Comparison of ENCODE assay signal across 8 cellular contexts in genomic region chr17:81035389-81036127, GRCh38. TPM values are rescaled to one million over a fixed set of nuclear protein-coding genes. Genes with fewer than 3 reads are reported as not detected.
DNase-seq lines count a peak whose midpoint lies in the region; ATAC-seq and TF ChIP-seq lines count a peak whose summit lies in the region.

No MANE protein-coding gene starts in this region.

- ATAC-seq in activated T-cell treated with anti-CD3 and anti-CD28 coated beads, Interleukin-2, amount 50 U/mL, for 72 hours (replicated peaks in 1 of 2) = peak in 1 of 2 donors; percentile 23
- ATAC-seq in left ventricle myocardium superior = no peak
- ATAC-seq in gastrocnemius medialis = no peak
- no peak for ATAC-seq in HG03342 (IDR thresholded peaks at IDR 0.05; ENCODE audit: unreplicated experiment)
- ATAC-seq in GM18861 (IDR thresholded peaks at IDR 0.05; ENCODE audit: unreplicated experiment) = no peak

- H3K4me1 Mint-ChIP-seq in HFFc6 (ENCODE audit: low read depth) = peaks cover 54% of the 10 kb centered on the region
- H3K4me1 Mint-ChIP-seq in activated T-cell treated with anti-CD3 and anti-CD28 coated beads, Interleukin-2, amount 50 U/mL, for 72 hours (ENCODE audit: low read depth) = peaks cover 18% of the 10 kb centered on the region

- H4K20me1 ChIP-seq in DOHH2 (ENCODE audit: control insufficient read depth, insufficient read depth, low read depth, low read length) = no peaks in the 10 kb centered on the region; the same call in 1 of the 2 replicates

- DNase-seq in HFFc6 = peak; percentile 14
- DNase-seq in activated T-cell treated with anti-CD3 and anti-CD28 coated beads, Interleukin-2, amount 50 U/mL, for 72 hours = peak; percentile 28 to 42
- peak; percentile 46 for DNase-seq in left ventricle myocardium superior
- DNase-seq in gastrocnemius medialis = no peak
- DNase-seq in NCI-H2171 treated with DMSO at 0.1 percent for 48 hours (lab: John Stamatoyannopoulos, UW) = no peak

- intact Hi-C loops in left ventricle myocardium superior (cut with micrococcal nuclease) (no loop called here), gastrocnemius medialis (cut with DNase I; ENCODE audit: low total_unique reads) (loop anchor here (1.0 to 10.0 kb wide), 3 partner anchors 21 to 189 kb away; partner anchors contain the start of gene CEP131)

- in situ Hi-C loops in gastrocnemius medialis (cut with MboI; ENCODE audit: low sequenced_read_pairs in 4 of 4) = no loop called here

- H3K4me2 ChIP-seq in DOHH2 (ENCODE audit: low read length) = peak overlapping the region; percentile 63; the same call in 1 of the 2 replicates

- H3K27ac ChIP-seq in DOHH2 (ENCODE audit: low read depth, low read length) = no peak overlapping the region
- peak overlapping the region in 1 of 4 donors; percentile 34 for H3K27ac ChIP-seq in gastrocnemius medialis

- peaks cover 10% of the 10 kb centered on the region for H3K27me3 Mint-ChIP-seq in HFFc6 (ENCODE audit: insufficient read depth)
- H3K27me3 Mint-ChIP-seq in activated T-cell treated with anti-CD3 and anti-CD28 coated beads, Interleukin-2, amount 50 U/mL, for 72 hours (ENCODE audit: low read depth) = peaks cover 32% of the 10 kb centered on the region

- H3F3A ChIP-seq in DOHH2 (ENCODE audit: control insufficient read depth, insufficient read depth) = no peaks in the 10 kb centered on the region

- TF ChIP-seq CTCF in DOHH2 (IDR thresholded peaks at IDR 0.05; ENCODE audit: low read depth, low read length, poor library complexity, severe bottlenecking) = no peak
- TF ChIP-seq CTCF in HFFc6 (IDR thresholded peaks at IDR 0.05) = no peak
- peak in 1 of 5 experiments; percentile 2 for TF ChIP-seq CTCF in gastrocnemius medialis (IDR thresholded peaks at IDR 0.05 in 4 of 5, conservative IDR thresholded peaks at IDR 0.05 in 1 of 5)

- peaks cover 22% of the 10 kb centered on the region for H3K27me3 ChIP-seq in DOHH2 (ENCODE audit: control insufficient read depth, low read length)
- peaks cover 0 to 4% (median 2%) of the 10 kb centered on the region in 3 donors for H3K27me3 ChIP-seq in gastrocnemius medialis

- no peaks in the 10 kb centered on the region for H3K79me2 ChIP-seq in DOHH2 (ENCODE audit: control insufficient read depth, low read length)

- peaks cover 4% of the 10 kb centered on the region for H3K4me1 ChIP-seq in DOHH2 (ENCODE audit: control insufficient read depth, low read length)
- H3K4me1 ChIP-seq in gastrocnemius medialis = peaks cover 17 to 37% of the 10 kb centered on the region in 2 donors

- no peak for TF ChIP-seq POLR2A in gastrocnemius medialis (IDR thresholded peaks at IDR 0.05)

- H3K36me3 ChIP-seq in DOHH2 (ENCODE audit: control insufficient read depth, low read length) (no peaks in the 10 kb centered on the region), gastrocnemius medialis (no peaks in the 10 kb centered on the region)

- peak overlapping the region; percentile 71; the same call in 1 of the 2 replicates for H3K27ac Mint-ChIP-seq in HFFc6
- H3K27ac Mint-ChIP-seq in activated T-cell treated with anti-CD3 and anti-CD28 coated beads, Interleukin-2, amount 50 U/mL, for 72 hours = no peak overlapping the region

- H3K9me2 ChIP-seq in DOHH2 (replicated peaks; ENCODE audit: control insufficient read depth, low read length) = no peaks in the 10 kb centered on the region

- no peaks in the 10 kb centered on the region for H3K36me3 Mint-ChIP-seq in HFFc6 (ENCODE audit: low read depth)
- H3K36me3 Mint-ChIP-seq in activated T-cell treated with anti-CD3 and anti-CD28 coated beads, Interleukin-2, amount 50 U/mL, for 72 hours (ENCODE audit: insufficient read depth in 2 of 2) = peaks cover 0 to 1% of the 10 kb centered on the region in 2 donors

- H3K4me3 Mint-ChIP-seq in HFFc6 = peak overlapping the region; percentile 92
- H3K4me3 Mint-ChIP-seq in activated T-cell treated with anti-CD3 and anti-CD28 coated beads, Interleukin-2, amount 50 U/mL, for 72 hours = peak overlapping the region; percentile 77 to 83

- H3K9me3 Mint-ChIP-seq in HFFc6 = no peaks in the 10 kb centered on the region
- no peaks in the 10 kb centered on the region for H3K9me3 Mint-ChIP-seq in activated T-cell treated with anti-CD3 and anti-CD28 coated beads, Interleukin-2, amount 50 U/mL, for 72 hours

- no peaks in the 10 kb centered on the region for H3K9me3 ChIP-seq in DOHH2 (ENCODE audit: control insufficient read depth, insufficient read depth, low read length)
- no peaks in the 10 kb centered on the region for H3K9me3 ChIP-seq in gastrocnemius medialis

- H3K4me3 ChIP-seq in DOHH2 (ENCODE audit: low read length) (0 out of 2 replicates have a peak overlapping the region, but pooled peaks have one; percentile 66), gastrocnemius medialis (peak overlapping the region; percentile 35 to 55 (median 52))

RNA-seq across cellular contexts. Expression of gene BAIAP2, which starts 0.6 kb away (rescaled TPM):
- total RNA-seq in HFFc6 (2021; fragmentation: NEBNext Ultra II Directional; extraction: Animal tissue kit (Norgen Biotek cat#: 25700)) = 10 to 100 TPM; 30.8 to 47.4 (median 35.9) TPM
- 1 to 10 TPM; 8.7 TPM for total RNA-seq in activated T-cell treated with anti-CD3 and anti-CD28 coated beads, Interleukin-2, amount 50 U/mL, for 72 hours
- total RNA-seq in left ventricle myocardium superior = 32.7 TPM
- 10 to 100 TPM in 3 of 4 donors, 1 to 10 TPM in 1; 7.3 to 36.1 (median 15.4) TPM for total RNA-seq in gastrocnemius medialis

RNA-seq across cellular contexts. Expression of gene CHMP6, which starts 43.9 kb away (rescaled TPM):
- 10 to 100 TPM; 27.6 to 38.5 (median 31.5) TPM for total RNA-seq in HFFc6 (2021; fragmentation: NEBNext Ultra II Directional; extraction: Animal tissue kit (Norgen Biotek cat#: 25700))
- 10 to 100 TPM; 11.2 to 12.2 TPM for total RNA-seq in activated T-cell treated with anti-CD3 and anti-CD28 coated beads, Interleukin-2, amount 50 U/mL, for 72 hours
- 19.5 TPM for total RNA-seq in left ventricle myocardium superior
- total RNA-seq in gastrocnemius medialis = 10 to 100 TPM; 29.8 to 33.3 (median 33.0) TPM

Comparison
In these comparisons a context has a peak if more than half of its experiments do, and no peak if none do; other contexts are left out.
1. DNase-seq: peak in HFFc6 (single experiment), activated T-cell treated with anti-CD3 and anti-CD28 coated beads, Interleukin-2, amount 50 U/mL, for 72 hours (2 of 2) and left ventricle myocardium superior (single experiment); none in gastrocnemius medialis (0 of 2) and NCI-H2171 treated with DMSO at 0.1 percent for 48 hours (single experiment).